ENCODE assay signal across 17 cellular contexts in the genomic region with DNA sequence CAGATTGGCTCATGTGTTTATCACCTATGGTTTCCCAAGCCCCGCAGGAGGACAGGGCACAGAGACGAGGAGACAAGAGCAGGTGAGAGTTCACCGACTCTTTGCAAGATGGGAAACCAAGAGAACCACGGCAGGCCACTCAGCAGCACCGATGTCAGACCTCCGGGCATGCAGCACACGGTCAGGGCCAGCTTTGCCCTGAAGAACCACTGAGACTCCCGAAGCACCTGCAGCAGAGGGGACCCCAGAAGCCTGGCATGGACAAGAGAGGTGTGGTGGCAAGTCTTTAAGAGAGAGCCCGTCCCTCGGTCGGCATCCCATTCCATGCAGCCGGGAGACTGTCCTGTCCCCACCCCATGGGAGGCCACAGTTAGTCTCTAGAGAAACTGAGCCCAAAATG. TPM values are rescaled to one million over a fixed set of nuclear protein-coding genes. Genes with fewer than 3 reads are reported as not detected.
DNase-seq lines count a peak whose midpoint lies in the region; ATAC-seq and TF ChIP-seq lines count a peak whose summit lies in the region.
"Had no signal": no experiment of that assay in that cellular context is flagged by ENCODE, and none has a peak within 500 bp of the region (broad histone marks: within the 10 kb centered on the region; RNA-seq: fewer than 3 reads in every experiment).

No MANE protein-coding gene starts in this region.

- H3K27ac Mint-ChIP-seq in activated naive CD4-positive, alpha-beta T cell treated with anti-CD3 and anti-CD28 coated beads, Interleukin-2, amount 10 ng/mL, durations not matched to agents 7 days and 5 days, result peak overlapping the region; percentile 59
- H3K27ac Mint-ChIP-seq in stimulated activated effector memory CD8-positive, alpha-beta T cell treated with anti-CD3 and anti-CD28 coated beads, Interleukin-12 subunit alpha, Interleukin-12 subunit beta, amount 100 ng/mL, for 72 hours, result peak overlapping the region; percentile 89

- no peaks in the 10 kb centered on the region for H4K20me1 ChIP-seq in SK-N-SH (ENCODE audit: insufficient read depth)
- H4K20me1 ChIP-seq: BLaER1 had no signal

- H3K4me3 ChIP-seq in SK-N-SH (ENCODE audit: low read depth in 2 of 2, low read length in 1 of 2), result no peak overlapping the region
- H3K4me3 ChIP-seq: BLaER1 had no signal

- H3K27ac ChIP-seq in SK-N-SH (ENCODE audit: low read depth in 2 of 2, low read length in 1 of 2), result no peak overlapping the region
- H3K27ac ChIP-seq: 22Rv1, BLaER1, HL-60 had no signal

- peaks cover 5 to 6% of the 10 kb centered on the region in 2 experiments; a peak in 3 of 4 replicates for H3K4me1 ChIP-seq in SK-N-SH (ENCODE audit: control insufficient read depth in 1 of 2, insufficient read depth in 2 of 2, low read depth in 1 of 2, low read length in 1 of 2)

- H3K9me3 ChIP-seq in SK-N-SH, result no peaks in the 10 kb centered on the region
- H3K9me3 ChIP-seq: BLaER1 had no signal

- CTCF ChIA-PET in SK-N-SH (lab: Yijun Ruan, JAX), result interaction anchor here (1.1 to 14.3 kb wide), 5 partner anchors 8 to 266 kb away, joined by 3 to 207 read pairs (median 6); a partner anchor contains a TSS
- CTCF ChIA-PET in activated naive CD4-positive, alpha-beta T cell treated with anti-CD3 and anti-CD28 coated beads, Interleukin-2, amount 10 ng/mL, durations not matched to agents 7 days and 5 days (lab: Charles Lee), result interaction anchor here (1.8 kb wide), 1 partner anchor 242 kb away, joined by 4 read pairs; no protein-coding TSS in a partner anchor
- CTCF ChIA-PET in HEK293T (lab: Yijun Ruan, JAX), result no interaction called here

- TF ChIP-seq RAD21 in SK-N-SH (IDR thresholded peaks at IDR 0.05; ENCODE audit: low read length), result no peak

- WGBS in SK-N-SH (ENCODE audit: low lambda C conversion rate), result 88% methylated on average over 12 of the region's 12 CpGs

- TF ChIP-seq EP300 in SK-N-SH (IDR thresholded peaks at IDR 0.05; ENCODE audit: borderline replicate concordance in 1 of 2, low read depth in 1 of 2, low read length in 1 of 2), result no peak

- DNase-seq in SK-N-SH, result peak; percentile 18
- DNase-seq in activated naive CD4-positive, alpha-beta T cell treated with anti-CD3 and anti-CD28 coated beads, Interleukin-2, amount 10 ng/mL, durations not matched to agents 7 days and 5 days, result no peak
- DNase-seq in activated naive CD4-positive, alpha-beta T cell (lab: John Stamatoyannopoulos, UW), result no peak
- peak; percentile 39 for DNase-seq in islet precursor cell
- no peak for DNase-seq in stimulated activated effector memory CD8-positive, alpha-beta T cell treated with anti-CD3 and anti-CD28 coated beads, Interleukin-12 subunit alpha, Interleukin-12 subunit beta, amount 100 ng/mL, for 72 hours (ENCODE audit: low spot score in 2 of 2)
- DNase-seq in HEK293T (ENCODE audit: extremely low spot score), result no peak
- DNase-seq in RKO (ENCODE audit: low spot score), result no peak
- DNase-seq: AML-193; Caco-2; CD8-positive, alpha-beta memory T cell; DND-41; GDM1; HCEC 1CT had no signal

- no peak for TF ChIP-seq CTCF in SK-N-SH (IDR thresholded peaks at IDR 0.05)

- H3K4me2 ChIP-seq in SK-N-SH, result no peak overlapping the region
- H3K4me2 ChIP-seq: BLaER1 had no signal

- H3K27me3 Mint-ChIP-seq in activated naive CD4-positive, alpha-beta T cell treated with anti-CD3 and anti-CD28 coated beads, Interleukin-2, amount 10 ng/mL, durations not matched to agents 7 days and 5 days, result peaks cover 75% of the 10 kb centered on the region

- no peak for ATAC-seq in SK-N-SH treated with all-trans-retinoic acid at 6 μM for 48 hours
- no peak for ATAC-seq in stimulated activated effector memory CD8-positive, alpha-beta T cell treated with anti-CD3 and anti-CD28 coated beads, Interleukin-12 subunit alpha, Interleukin-12 subunit beta, amount 100 ng/mL, for 72 hours

- no peaks in the 10 kb centered on the region for H3K79me2 ChIP-seq in SK-N-SH (ENCODE audit: insufficient read depth)

- no peaks in the 10 kb centered on the region for H3K9me2 ChIP-seq in SK-N-SH

- no peaks in the 10 kb centered on the region for H3K36me3 ChIP-seq in SK-N-SH (replicated peaks in 1 of 2; ENCODE audit: control insufficient read depth in 1 of 2, insufficient read depth in 2 of 2, low read length in 1 of 2)
- H3K36me3 ChIP-seq: BLaER1 had no signal

- H3K4me3 Mint-ChIP-seq in activated naive CD4-positive, alpha-beta T cell treated with anti-CD3 and anti-CD28 coated beads, Interleukin-2, amount 10 ng/mL, durations not matched to agents 7 days and 5 days, result no peak overlapping the region
- H3K4me3 Mint-ChIP-seq in stimulated activated effector memory CD8-positive, alpha-beta T cell treated with anti-CD3 and anti-CD28 coated beads, Interleukin-12 subunit alpha, Interleukin-12 subunit beta, amount 100 ng/mL, for 72 hours, result no peak overlapping the region
- H3K4me3 Mint-ChIP-seq: CD8-positive, alpha-beta memory T cell had no signal

- H2AFZ ChIP-seq in SK-N-SH (ENCODE audit: low read depth), result no peak overlapping the region

- no peaks in the 10 kb centered on the region for H3K36me3 Mint-ChIP-seq in activated naive CD4-positive, alpha-beta T cell treated with anti-CD3 and anti-CD28 coated beads, Interleukin-2, amount 10 ng/mL, durations not matched to agents 7 days and 5 days
- peaks cover 4% of the 10 kb centered on the region for H3K36me3 Mint-ChIP-seq in stimulated activated effector memory CD8-positive, alpha-beta T cell treated with anti-CD3 and anti-CD28 coated beads, Interleukin-12 subunit alpha, Interleukin-12 subunit beta, amount 100 ng/mL, for 72 hours

- H3K27me3 ChIP-seq in SK-N-SH (ENCODE audit: insufficient read depth), result no peaks in the 10 kb centered on the region
- H3K27me3 ChIP-seq: BLaER1 had no signal

- H3K9me3 Mint-ChIP-seq in activated naive CD4-positive, alpha-beta T cell treated with anti-CD3 and anti-CD28 coated beads, Interleukin-2, amount 10 ng/mL, durations not matched to agents 7 days and 5 days, result no peaks in the 10 kb centered on the region
- no peaks in the 10 kb centered on the region for H3K9me3 Mint-ChIP-seq in stimulated activated effector memory CD8-positive, alpha-beta T cell treated with anti-CD3 and anti-CD28 coated beads, Interleukin-12 subunit alpha, Interleukin-12 subunit beta, amount 100 ng/mL, for 72 hours
- H3K9me3 Mint-ChIP-seq: CD8-positive, alpha-beta memory T cell had no signal

- H3K9ac ChIP-seq in SK-N-SH, result no peak overlapping the region
- H3K9ac ChIP-seq: BLaER1 had no signal

- no peaks in the 10 kb centered on the region for H3K4me1 Mint-ChIP-seq in activated naive CD4-positive, alpha-beta T cell treated with anti-CD3 and anti-CD28 coated beads, Interleukin-2, amount 10 ng/mL, durations not matched to agents 7 days and 5 days
- peaks cover 8% of the 10 kb centered on the region for H3K4me1 Mint-ChIP-seq in stimulated activated effector memory CD8-positive, alpha-beta T cell treated with anti-CD3 and anti-CD28 coated beads, Interleukin-12 subunit alpha, Interleukin-12 subunit beta, amount 100 ng/mL, for 72 hours
- H3K4me1 Mint-ChIP-seq: CD8-positive, alpha-beta memory T cell had no signal

- POLR2A ChIA-PET in SK-N-SH (lab: Yijun Ruan, JAX), result no interaction called here
- POLR2A ChIA-PET in HEK293T (lab: Yijun Ruan, JAX), result no interaction called here

- peaks cover 7% of the 10 kb centered on the region for H3F3A ChIP-seq in SK-N-SH (replicated peaks; ENCODE audit: insufficient read depth)

TF ChIP-seq in SK-N-SH, 30 proteins besides CTCF, POLR2A, EP300 and RAD21 (continues in another document):
- TF ChIP-seq TCF12 (IDR thresholded peaks at IDR 0.05), result no peak
- TF ChIP-seq SMC3 (IDR thresholded peaks at IDR 0.05; ENCODE audit: low read depth, low read length), result no peak
- TF ChIP-seq MEF2A (IDR thresholded peaks at IDR 0.05; ENCODE audit: borderline replicate concordance, low read depth), result no peak
- no peak for TF ChIP-seq EZH2phosphoT487 (IDR thresholded peaks at IDR 0.05; ENCODE audit: borderline replicate concordance, low read depth)
- TF ChIP-seq MXI1 (IDR thresholded peaks at IDR 0.05; ENCODE audit: low read depth, low read length), result no peak
- TF ChIP-seq GATA2 (CRISPR knock-in tag; IDR thresholded peaks at IDR 0.05), result no peak
- TF ChIP-seq ELF1 (IDR thresholded peaks at IDR 0.05), result no peak

TF ChIP-seq in SK-N-SH treated with all-trans-retinoic acid at 6 μM for 48 hours, 23 proteins besides CTCF, POLR2A, EP300 and RAD21:
- TF ChIP-seq, protein P1, sequence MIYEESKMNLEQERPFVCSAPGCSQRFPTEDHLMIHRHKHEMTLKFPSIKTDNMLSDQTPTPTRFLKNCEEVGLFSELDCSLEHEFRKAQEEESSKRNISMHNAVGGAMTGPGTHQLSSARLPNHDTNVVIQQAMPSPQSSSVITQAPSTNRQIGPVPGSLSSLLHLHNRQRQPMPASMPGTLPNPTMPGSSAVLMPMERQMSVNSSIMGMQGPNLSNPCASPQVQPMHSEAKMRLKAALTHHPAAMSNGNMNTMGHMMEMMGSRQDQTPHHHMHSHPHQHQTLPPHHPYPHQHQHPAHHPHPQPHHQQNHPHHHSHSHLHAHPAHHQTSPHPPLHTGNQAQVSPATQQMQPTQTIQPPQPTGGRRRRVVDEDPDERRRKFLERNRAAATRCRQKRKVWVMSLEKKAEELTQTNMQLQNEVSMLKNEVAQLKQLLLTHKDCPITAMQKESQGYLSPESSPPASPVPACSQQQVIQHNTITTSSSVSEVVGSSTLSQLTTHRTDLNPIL (CRISPR knock-in tag; IDR thresholded peaks at IDR 0.05; ENCODE audit: low read depth), result no peak

TF ChIP-seq in HEK293T, 16 proteins besides CTCF, POLR2A, EP300 and RAD21 (continues in another document):
- TF ChIP-seq SP1 (IDR thresholded peaks at IDR 0.05) (no peak), TARDBP (IDR thresholded peaks at IDR 0.05) (no peak), FOXK2 (IDR thresholded peaks at IDR 0.05) (no peak), NFRKB (IDR thresholded peaks at IDR 0.05) (no peak), L3MBTL2 (conservative IDR thresholded peaks at IDR 0.05) (no peak), LEF1 (IDR thresholded peaks at IDR 0.05; ENCODE audit: borderline replicate concordance) (no peak), HDGF (IDR thresholded peaks at IDR 0.05; ENCODE audit: borderline replicate concordance) (no peak), ELF4 (IDR thresholded peaks at IDR 0.05) (no peak), BHLHE40 (IDR thresholded peaks at IDR 0.05; ENCODE audit: borderline replicate concordance) (no peak), FOXA1 (IDR thresholded peaks at IDR 0.05) (no peak), ARNT (IDR thresholded peaks at IDR 0.05) (no peak)
- TF ChIP-seq, protein P2, sequence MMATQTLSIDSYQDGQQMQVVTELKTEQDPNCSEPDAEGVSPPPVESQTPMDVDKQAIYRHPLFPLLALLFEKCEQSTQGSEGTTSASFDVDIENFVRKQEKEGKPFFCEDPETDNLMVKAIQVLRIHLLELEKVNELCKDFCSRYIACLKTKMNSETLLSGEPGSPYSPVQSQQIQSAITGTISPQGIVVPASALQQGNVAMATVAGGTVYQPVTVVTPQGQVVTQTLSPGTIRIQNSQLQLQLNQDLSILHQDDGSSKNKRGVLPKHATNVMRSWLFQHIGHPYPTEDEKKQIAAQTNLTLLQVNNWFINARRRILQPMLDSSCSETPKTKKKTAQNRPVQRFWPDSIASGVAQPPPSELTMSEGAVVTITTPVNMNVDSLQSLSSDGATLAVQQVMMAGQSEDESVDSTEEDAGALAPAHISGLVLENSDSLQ (IDR thresholded peaks at IDR 0.05), result no peak

RNA-seq across cellular contexts. Expression of a gene that starts 36.6 kb away (rescaled TPM):
- polyA plus RNA-seq in SK-N-SH (2012; rRNA removed), result 7.8 and 8.3 TPM in 2 replicates
- 10.9 and 13.0 TPM in 2 replicates for polyA plus RNA-seq in SK-N-SH (2012; cell fraction: cytosol; rRNA removed)
- 5.7 and 11.1 TPM in 2 replicates for polyA plus RNA-seq in SK-N-SH (2012; cell fraction: nucleus; rRNA removed)

Comparison
In these comparisons a context has a peak if more than half of its experiments do, and no peak if none do; other contexts are left out.
1. DNase-seq: peak in SK-N-SH (single experiment) and islet precursor cell (single experiment); none in activated naive CD4-positive, alpha-beta T cell treated with anti-CD3 and anti-CD28 coated beads, Interleukin-2, amount 10 ng/mL, durations not matched to agents 7 days and 5 days (single experiment), activated naive CD4-positive, alpha-beta T cell (0 of 4), stimulated activated effector memory CD8-positive, alpha-beta T cell treated with anti-CD3 and anti-CD28 coated beads, Interleukin-12 subunit alpha, Interleukin-12 subunit beta, amount 100 ng/mL, for 72 hours (0 of 2), HEK293T (single experiment) and RKO (single experiment).